In the genomic region with DNA sequence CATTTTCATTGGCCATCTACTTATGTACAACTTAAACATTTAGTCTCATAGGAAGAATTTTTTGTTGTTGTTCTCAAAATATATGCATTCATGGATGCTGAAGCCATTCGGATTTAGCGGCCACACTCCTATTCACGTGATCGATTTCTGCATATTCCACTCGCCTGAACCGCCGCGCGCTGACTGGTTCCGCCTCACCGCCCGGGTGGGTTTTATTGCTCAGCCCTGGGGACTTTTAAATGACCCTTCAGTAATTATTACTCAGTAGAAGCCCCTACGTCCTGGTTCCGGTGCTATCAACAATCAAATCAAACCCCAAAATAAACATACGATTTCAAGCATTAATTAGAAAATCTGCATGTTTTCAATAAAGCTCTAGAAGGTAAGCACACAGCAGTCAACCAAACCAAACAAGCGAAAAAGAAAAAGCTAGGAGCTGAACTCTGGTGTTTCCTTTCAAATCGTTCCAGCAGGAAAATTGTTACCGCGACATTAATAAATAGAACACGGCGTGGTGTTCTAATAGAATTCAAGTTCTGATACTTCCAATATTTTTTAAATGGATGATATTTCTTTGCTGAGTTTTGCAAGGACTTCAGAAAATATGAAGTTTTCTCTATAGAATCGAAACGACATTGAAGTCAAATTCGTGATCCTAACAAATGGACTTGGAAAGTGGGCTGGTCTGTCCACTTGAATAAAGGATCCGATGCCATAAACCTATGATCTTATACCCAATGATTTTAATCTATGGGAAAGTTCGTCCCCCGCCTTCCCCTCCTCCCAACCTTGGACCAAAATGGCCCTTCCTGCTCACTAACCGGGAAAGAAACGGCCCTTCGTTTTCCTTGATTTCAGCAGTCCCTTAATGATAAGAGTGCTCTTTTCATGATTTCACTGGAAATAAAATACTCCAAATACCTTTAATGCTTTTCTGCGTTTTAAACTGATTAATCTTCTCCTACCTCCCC, we compare ENCODE assay signal across 1 cellular context.
A peak's percentile ranks its signal among the peaks of the same experiment; 100 is the strongest.
TF ChIP-seq lines count a peak whose summit lies in the region.

No MANE protein-coding gene starts in this region.

TF ChIP-seq in A549, 52 proteins besides CTCF, POLR2A, EP300 and RAD21:
- TF ChIP-seq RNF2 (IDR thresholded peaks at IDR 0.05; ENCODE audit: borderline replicate concordance, low read depth) (peak; percentile 37; the same call in 1 of the 2 replicates), MAX (IDR thresholded peaks at IDR 0.05) (no peak), CBX8 (IDR thresholded peaks at IDR 0.05) (0 out of 2 replicates have a peak, but pooled peaks have one; percentile 56), ESRRA (IDR thresholded peaks at IDR 0.05; ENCODE audit: borderline replicate concordance, low read length) (no peak)
